In genomic region chr10:7715515-7715914, GRCh38 we compare ENCODE assay signal across 28 cellular contexts. TPM values are rescaled to one million over a fixed set of nuclear protein-coding genes. Genes with fewer than 3 reads are reported as not detected.
"Had no signal": no experiment of that assay in that cellular context is flagged by ENCODE, and none has a peak within 500 bp of the region (broad histone marks: within the 10 kb centered on the region; RNA-seq: fewer than 3 reads in every experiment).

No MANE protein-coding gene starts in this region.

- DNase-seq: stimulated activated CD4-positive, alpha-beta T cell treated with anti-CD3 and anti-CD28 coated beads, Interleukin-2, amount 100 ng/mL, for 48 hours; stimulated activated CD4-positive, alpha-beta T cell treated with anti-CD3 and anti-CD28 coated beads, Interleukin-4, amount 100 ng/mL, for 1 hour; stimulated activated CD4-positive, alpha-beta T cell treated with anti-CD3 and anti-CD28 coated beads, Interleukin-4, amount 100 ng/mL, for 24 hours; stimulated activated CD4-positive, alpha-beta T cell treated with anti-CD3 and anti-CD28 coated beads, Interleukin-4, amount 100 ng/mL, for 4 hours; stimulated activated CD8-positive, alpha-beta memory T cell treated with anti-CD3 and anti-CD28 coated beads, Interleukin-4, amount 100 ng/mL, for 48 hours; stimulated activated naive B cell treated with anti-CD40 and anti-IgM and Interleukin-4, amounts not matched to agents 10 μg/mL and 1 μg/mL and 100 μg/mL, for 72 hours; stimulated activated naive CD4-positive, alpha-beta T cell; stimulated activated naive CD4-positive, alpha-beta T cell treated with Interleukin-2 at 50 U/mL for 16 hours; stimulated activated naive CD8-positive, alpha-beta T cell treated with anti-CD3 and anti-CD28 coated beads, Interleukin-15, amount 100 ng/mL, for 72 hours; stimulated activated naive CD8-positive, alpha-beta T cell treated with anti-CD3 and anti-CD28 coated beads, Interleukin-15, Interleukin-2, amounts not matched to agents 100 U/mL and 50 U/mL, for 24 hours; stomach; substantia nigra; testis; thyroid gland; tibial artery; transverse colon; upper lobe of left lung; upper lobe of right lung; uterus had no signal

- FAIRE-seq: urothelium cell line had no signal

- H3K27ac ChIP-seq: stomach, suprapubic skin, testis, thoracic aorta, thyroid gland, tibial artery, tibial nerve, transverse colon, upper lobe of left lung, upper lobe of right lung, uterus, vagina had no signal

- H3K4me3 ChIP-seq: stomach, suprapubic skin, testis, thoracic aorta, thyroid gland, tibial artery, tibial nerve, transverse colon, upper lobe of left lung, upper lobe of right lung, uterus, vagina had no signal

- H3K36me3 ChIP-seq: stomach, suprapubic skin, thoracic aorta, thyroid gland, tibial artery, tibial nerve, transverse colon, upper lobe of left lung, upper lobe of right lung, uterus, vagina had no signal

- ATAC-seq: stimulated activated effector memory CD8-positive, alpha-beta T cell treated with anti-CD3 and anti-CD28 coated beads, Interleukin-12 subunit alpha, Interleukin-12 subunit beta, amount 100 ng/mL, for 72 hours; stimulated activated memory B cell treated with anti-CD40 and anti-IgM and Interleukin-4, amounts not matched to agents 10 μg/mL and 1 μg/mL and 100 μg/mL, for 72 hours; stimulated activated naive B cell treated with anti-CD40 and anti-IgM and Interleukin-4, amounts not matched to agents 10 μg/mL and 1 μg/mL and 100 μg/mL, for 72 hours; stimulated activated naive CD8-positive, alpha-beta T cell treated with anti-CD3 and anti-CD28 coated beads, Interleukin-15, amount 100 ng/mL, for 72 hours; stimulated activated naive CD8-positive, alpha-beta T cell treated with anti-CD3 and anti-CD28 coated beads, Interleukin-15, Interleukin-2, amounts not matched to agents 100 U/mL and 50 U/mL, for 24 hours; upper lobe of right lung had no signal

- H3K27me3 ChIP-seq: testis, thyroid gland, transverse colon, upper lobe of left lung, upper lobe of right lung, uterus, vagina had no signal

- H3K9me3 ChIP-seq: stomach, suprapubic skin, testis, thoracic aorta, thyroid gland, tibial artery, tibial nerve, transverse colon, upper lobe of left lung, upper lobe of right lung, uterus, vagina had no signal

- H3K4me1 ChIP-seq: stomach, suprapubic skin, testis, thyroid gland, tibial artery, tibial nerve, transverse colon, upper lobe of left lung, upper lobe of right lung, uterus, vagina had no signal

RNA-seq across cellular contexts. Expression of gene ITIH2, which starts 12.4 kb away (rescaled TPM):
- total RNA-seq: subcutaneous adipose tissue, thoracic aorta, thyroid gland, tibial nerve, transverse colon, ureter, vagina had no signal
